ENCODE assay signal across 2 cellular contexts in the genomic region with DNA sequence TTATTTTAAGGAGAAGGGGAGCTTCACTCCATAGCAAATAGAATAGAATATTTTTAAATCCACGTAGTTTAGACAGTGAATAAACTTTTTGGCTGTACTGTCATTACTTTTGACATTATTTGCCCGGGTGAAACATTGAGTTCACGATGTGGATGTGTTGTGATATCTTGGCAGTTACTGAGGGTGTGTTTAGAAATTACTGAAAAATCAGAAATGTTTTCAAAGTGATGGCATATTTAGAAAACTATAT.
TF ChIP-seq lines count a peak whose summit lies in the region.

No MANE protein-coding gene starts in this region.

TF ChIP-seq in SK-N-SH, 30 proteins besides CTCF, POLR2A, EP300 and RAD21 (continued from another document):
- TF ChIP-seq TAF1 (IDR thresholded peaks at IDR 0.05; ENCODE audit: borderline replicate concordance, low read depth, low read length) (no peak), RCOR1 (IDR thresholded peaks at IDR 0.05; ENCODE audit: low read length) (no peak), POLR2AphosphoS5 (IDR thresholded peaks at IDR 0.05; ENCODE audit: low read depth, low read length) (no peak), EZH2phosphoT487 (IDR thresholded peaks at IDR 0.05; ENCODE audit: borderline replicate concordance, low read depth) (no peak), GATA2 (CRISPR knock-in tag; IDR thresholded peaks at IDR 0.05) (no peak), JUND (IDR thresholded peaks at IDR 0.05) (no peak), RFX5 (IDR thresholded peaks at IDR 0.05; ENCODE audit: low read length) (no peak), CHD2 (IDR thresholded peaks at IDR 0.05; ENCODE audit: low read length, partially characterized antibody) (no peak), NFIC (IDR thresholded peaks at IDR 0.05; ENCODE audit: borderline replicate concordance) (no peak), MXI1 (IDR thresholded peaks at IDR 0.05; ENCODE audit: low read depth, low read length) (no peak), NRF1 (IDR thresholded peaks at IDR 0.05; ENCODE audit: low read depth, low read length) (no peak), TCF12 (IDR thresholded peaks at IDR 0.05) (no peak), FOXJ3 (CRISPR knock-in tag; IDR thresholded peaks at IDR 0.05) (no peak), RXRA (IDR thresholded peaks at IDR 0.05; ENCODE audit: borderline replicate concordance, low read depth) (no peak), FOSL2 (IDR thresholded peaks at IDR 0.05; ENCODE audit: borderline replicate concordance, low read depth) (no peak)
- TF ChIP-seq, protein P1, sequence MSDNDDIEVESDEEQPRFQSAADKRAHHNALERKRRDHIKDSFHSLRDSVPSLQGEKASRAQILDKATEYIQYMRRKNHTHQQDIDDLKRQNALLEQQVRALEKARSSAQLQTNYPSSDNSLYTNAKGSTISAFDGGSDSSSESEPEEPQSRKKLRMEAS (IDR thresholded peaks at IDR 0.05; ENCODE audit: low read depth), result no peak
- TF ChIP-seq, protein P2, sequence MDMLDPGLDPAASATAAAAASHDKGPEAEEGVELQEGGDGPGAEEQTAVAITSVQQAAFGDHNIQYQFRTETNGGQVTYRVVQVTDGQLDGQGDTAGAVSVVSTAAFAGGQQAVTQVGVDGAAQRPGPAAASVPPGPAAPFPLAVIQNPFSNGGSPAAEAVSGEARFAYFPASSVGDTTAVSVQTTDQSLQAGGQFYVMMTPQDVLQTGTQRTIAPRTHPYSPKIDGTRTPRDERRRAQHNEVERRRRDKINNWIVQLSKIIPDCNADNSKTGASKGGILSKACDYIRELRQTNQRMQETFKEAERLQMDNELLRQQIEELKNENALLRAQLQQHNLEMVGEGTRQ (IDR thresholded peaks at IDR 0.05; ENCODE audit: borderline replicate concordance, low read depth, low read length), result no peak
- TF ChIP-seq, protein P3, sequence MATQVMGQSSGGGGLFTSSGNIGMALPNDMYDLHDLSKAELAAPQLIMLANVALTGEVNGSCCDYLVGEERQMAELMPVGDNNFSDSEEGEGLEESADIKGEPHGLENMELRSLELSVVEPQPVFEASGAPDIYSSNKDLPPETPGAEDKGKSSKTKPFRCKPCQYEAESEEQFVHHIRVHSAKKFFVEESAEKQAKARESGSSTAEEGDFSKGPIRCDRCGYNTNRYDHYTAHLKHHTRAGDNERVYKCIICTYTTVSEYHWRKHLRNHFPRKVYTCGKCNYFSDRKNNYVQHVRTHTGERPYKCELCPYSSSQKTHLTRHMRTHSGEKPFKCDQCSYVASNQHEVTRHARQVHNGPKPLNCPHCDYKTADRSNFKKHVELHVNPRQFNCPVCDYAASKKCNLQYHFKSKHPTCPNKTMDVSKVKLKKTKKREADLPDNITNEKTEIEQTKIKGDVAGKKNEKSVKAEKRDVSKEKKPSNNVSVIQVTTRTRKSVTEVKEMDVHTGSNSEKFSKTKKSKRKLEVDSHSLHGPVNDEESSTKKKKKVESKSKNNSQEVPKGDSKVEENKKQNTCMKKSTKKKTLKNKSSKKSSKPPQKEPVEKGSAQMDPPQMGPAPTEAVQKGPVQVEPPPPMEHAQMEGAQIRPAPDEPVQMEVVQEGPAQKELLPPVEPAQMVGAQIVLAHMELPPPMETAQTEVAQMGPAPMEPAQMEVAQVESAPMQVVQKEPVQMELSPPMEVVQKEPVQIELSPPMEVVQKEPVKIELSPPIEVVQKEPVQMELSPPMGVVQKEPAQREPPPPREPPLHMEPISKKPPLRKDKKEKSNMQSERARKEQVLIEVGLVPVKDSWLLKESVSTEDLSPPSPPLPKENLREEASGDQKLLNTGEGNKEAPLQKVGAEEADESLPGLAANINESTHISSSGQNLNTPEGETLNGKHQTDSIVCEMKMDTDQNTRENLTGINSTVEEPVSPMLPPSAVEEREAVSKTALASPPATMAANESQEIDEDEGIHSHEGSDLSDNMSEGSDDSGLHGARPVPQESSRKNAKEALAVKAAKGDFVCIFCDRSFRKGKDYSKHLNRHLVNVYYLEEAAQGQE (IDR thresholded peaks at IDR 0.05; ENCODE audit: low read depth, low read length), result no peak

TF ChIP-seq in SK-N-SH treated with all-trans-retinoic acid at 6 μM for 48 hours, 23 proteins besides CTCF, POLR2A, EP300 and RAD21:
- TF ChIP-seq, protein P4, sequence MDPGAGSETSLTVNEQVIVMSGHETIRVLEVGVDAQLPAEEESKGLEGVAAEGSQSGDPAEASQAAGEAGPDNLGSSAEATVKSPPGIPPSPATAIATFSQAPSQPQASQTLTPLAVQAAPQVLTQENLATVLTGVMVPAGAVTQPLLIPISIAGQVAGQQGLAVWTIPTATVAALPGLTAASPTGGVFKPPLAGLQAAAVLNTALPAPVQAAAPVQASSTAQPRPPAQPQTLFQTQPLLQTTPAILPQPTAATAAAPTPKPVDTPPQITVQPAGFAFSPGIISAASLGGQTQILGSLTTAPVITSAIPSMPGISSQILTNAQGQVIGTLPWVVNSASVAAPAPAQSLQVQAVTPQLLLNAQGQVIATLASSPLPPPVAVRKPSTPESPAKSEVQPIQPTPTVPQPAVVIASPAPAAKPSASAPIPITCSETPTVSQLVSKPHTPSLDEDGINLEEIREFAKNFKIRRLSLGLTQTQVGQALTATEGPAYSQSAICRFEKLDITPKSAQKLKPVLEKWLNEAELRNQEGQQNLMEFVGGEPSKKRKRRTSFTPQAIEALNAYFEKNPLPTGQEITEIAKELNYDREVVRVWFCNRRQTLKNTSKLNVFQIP (CRISPR knock-in tag; IDR thresholded peaks at IDR 0.05; ENCODE audit: borderline replicate concordance, low read depth), result no peak
- TF ChIP-seq, protein P5, sequence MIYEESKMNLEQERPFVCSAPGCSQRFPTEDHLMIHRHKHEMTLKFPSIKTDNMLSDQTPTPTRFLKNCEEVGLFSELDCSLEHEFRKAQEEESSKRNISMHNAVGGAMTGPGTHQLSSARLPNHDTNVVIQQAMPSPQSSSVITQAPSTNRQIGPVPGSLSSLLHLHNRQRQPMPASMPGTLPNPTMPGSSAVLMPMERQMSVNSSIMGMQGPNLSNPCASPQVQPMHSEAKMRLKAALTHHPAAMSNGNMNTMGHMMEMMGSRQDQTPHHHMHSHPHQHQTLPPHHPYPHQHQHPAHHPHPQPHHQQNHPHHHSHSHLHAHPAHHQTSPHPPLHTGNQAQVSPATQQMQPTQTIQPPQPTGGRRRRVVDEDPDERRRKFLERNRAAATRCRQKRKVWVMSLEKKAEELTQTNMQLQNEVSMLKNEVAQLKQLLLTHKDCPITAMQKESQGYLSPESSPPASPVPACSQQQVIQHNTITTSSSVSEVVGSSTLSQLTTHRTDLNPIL (CRISPR knock-in tag; IDR thresholded peaks at IDR 0.05; ENCODE audit: low read depth), result no peak
- TF ChIP-seq ZC3H10 (CRISPR knock-in tag; IDR thresholded peaks at IDR 0.05), result no peak
- TF ChIP-seq ISL1 (CRISPR knock-in tag; IDR thresholded peaks at IDR 0.05), result no peak
- TF ChIP-seq GLIS3 (CRISPR knock-in tag; IDR thresholded peaks at IDR 0.05), result no peak
- no peak for TF ChIP-seq RARB (CRISPR knock-in tag; IDR thresholded peaks at IDR 0.05)
- TF ChIP-seq CSDC2 (CRISPR knock-in tag; IDR thresholded peaks at IDR 0.05), result no peak
- TF ChIP-seq ZNF565 (CRISPR knock-in tag; conservative IDR thresholded peaks at IDR 0.05; ENCODE audit: low read depth), result no peak
- no peak for TF ChIP-seq PPARA (CRISPR knock-in tag; IDR thresholded peaks at IDR 0.05; ENCODE audit: borderline replicate concordance)
- TF ChIP-seq ZNF70 (CRISPR knock-in tag; IDR thresholded peaks at IDR 0.05), result no peak
- TF ChIP-seq, protein P6, sequence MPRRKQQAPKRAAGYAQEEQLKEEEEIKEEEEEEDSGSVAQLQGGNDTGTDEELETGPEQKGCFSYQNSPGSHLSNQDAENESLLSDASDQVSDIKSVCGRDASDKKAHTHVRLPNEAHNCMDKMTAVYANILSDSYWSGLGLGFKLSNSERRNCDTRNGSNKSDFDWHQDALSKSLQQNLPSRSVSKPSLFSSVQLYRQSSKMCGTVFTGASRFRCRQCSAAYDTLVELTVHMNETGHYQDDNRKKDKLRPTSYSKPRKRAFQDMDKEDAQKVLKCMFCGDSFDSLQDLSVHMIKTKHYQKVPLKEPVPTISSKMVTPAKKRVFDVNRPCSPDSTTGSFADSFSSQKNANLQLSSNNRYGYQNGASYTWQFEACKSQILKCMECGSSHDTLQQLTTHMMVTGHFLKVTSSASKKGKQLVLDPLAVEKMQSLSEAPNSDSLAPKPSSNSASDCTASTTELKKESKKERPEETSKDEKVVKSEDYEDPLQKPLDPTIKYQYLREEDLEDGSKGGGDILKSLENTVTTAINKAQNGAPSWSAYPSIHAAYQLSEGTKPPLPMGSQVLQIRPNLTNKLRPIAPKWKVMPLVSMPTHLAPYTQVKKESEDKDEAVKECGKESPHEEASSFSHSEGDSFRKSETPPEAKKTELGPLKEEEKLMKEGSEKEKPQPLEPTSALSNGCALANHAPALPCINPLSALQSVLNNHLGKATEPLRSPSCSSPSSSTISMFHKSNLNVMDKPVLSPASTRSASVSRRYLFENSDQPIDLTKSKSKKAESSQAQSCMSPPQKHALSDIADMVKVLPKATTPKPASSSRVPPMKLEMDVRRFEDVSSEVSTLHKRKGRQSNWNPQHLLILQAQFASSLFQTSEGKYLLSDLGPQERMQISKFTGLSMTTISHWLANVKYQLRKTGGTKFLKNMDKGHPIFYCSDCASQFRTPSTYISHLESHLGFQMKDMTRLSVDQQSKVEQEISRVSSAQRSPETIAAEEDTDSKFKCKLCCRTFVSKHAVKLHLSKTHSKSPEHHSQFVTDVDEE (CRISPR knock-in tag; IDR thresholded peaks at IDR 0.05), result no peak
- TF ChIP-seq ARNTL (CRISPR knock-in tag; IDR thresholded peaks at IDR 0.05; ENCODE audit: borderline replicate concordance, low read depth), result no peak
- TF ChIP-seq BACH2 (CRISPR knock-in tag; IDR thresholded peaks at IDR 0.05; ENCODE audit: borderline replicate concordance), result no peak
- TF ChIP-seq OSR1 (CRISPR knock-in tag; IDR thresholded peaks at IDR 0.05), result no peak
- TF ChIP-seq TCF4 (CRISPR knock-in tag; IDR thresholded peaks at IDR 0.05; ENCODE audit: borderline replicate concordance), result no peak
- TF ChIP-seq TOX (CRISPR knock-in tag; IDR thresholded peaks at IDR 0.05; ENCODE audit: borderline replicate concordance), result no peak
- no peak for TF ChIP-seq ESRRG (CRISPR knock-in tag; IDR thresholded peaks at IDR 0.05)
